Comparison of ENCODE assay signal across 8 cellular contexts in the genomic region with DNA sequence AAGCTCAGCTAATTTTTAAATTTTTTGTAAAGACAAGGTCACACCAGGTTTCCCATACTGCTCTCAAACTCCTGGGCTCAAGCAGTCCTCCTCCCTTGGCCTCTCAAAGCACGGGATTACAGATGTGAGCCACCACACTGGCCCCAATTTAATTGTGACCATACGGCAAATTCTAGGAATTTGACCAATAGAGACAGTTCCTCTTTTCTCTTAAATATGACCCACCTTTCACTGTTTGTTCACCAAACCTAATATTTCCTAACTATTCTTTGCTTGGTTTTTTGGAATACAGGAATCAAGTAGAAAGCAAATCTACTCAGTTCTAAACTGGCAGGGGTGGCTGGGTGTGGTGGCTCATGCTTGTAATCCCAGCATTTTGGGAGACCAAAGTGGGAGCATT.
"Had no signal": no experiment of that assay in that cellular context is flagged by ENCODE, and none has a peak within 500 bp of the region (broad histone marks: within the 10 kb centered on the region; RNA-seq: fewer than 3 reads in every experiment).

No MANE protein-coding gene starts in this region.

- DNase-seq: GM23248, H9, HCEC 1CT, KG1 had no signal

- H3K4me3 ChIP-seq: GM23248 had no signal

- H3K27ac Mint-ChIP-seq: H9, IgD-negative memory B cell had no signal

- H3K36me3 Mint-ChIP-seq: IgD-negative memory B cell had no signal

- FAIRE-seq: H1, H54, HTR-8/SVneo had no signal

- H3K9ac ChIP-seq: GM23248 had no signal

- H3K4me3 Mint-ChIP-seq: H9, IgD-negative memory B cell had no signal

- H3K9me3 Mint-ChIP-seq: H9 had no signal

- H3K27ac ChIP-seq: GM23248 had no signal

- H2AFZ ChIP-seq: GM23248 had no signal
